In the genomic region with DNA sequence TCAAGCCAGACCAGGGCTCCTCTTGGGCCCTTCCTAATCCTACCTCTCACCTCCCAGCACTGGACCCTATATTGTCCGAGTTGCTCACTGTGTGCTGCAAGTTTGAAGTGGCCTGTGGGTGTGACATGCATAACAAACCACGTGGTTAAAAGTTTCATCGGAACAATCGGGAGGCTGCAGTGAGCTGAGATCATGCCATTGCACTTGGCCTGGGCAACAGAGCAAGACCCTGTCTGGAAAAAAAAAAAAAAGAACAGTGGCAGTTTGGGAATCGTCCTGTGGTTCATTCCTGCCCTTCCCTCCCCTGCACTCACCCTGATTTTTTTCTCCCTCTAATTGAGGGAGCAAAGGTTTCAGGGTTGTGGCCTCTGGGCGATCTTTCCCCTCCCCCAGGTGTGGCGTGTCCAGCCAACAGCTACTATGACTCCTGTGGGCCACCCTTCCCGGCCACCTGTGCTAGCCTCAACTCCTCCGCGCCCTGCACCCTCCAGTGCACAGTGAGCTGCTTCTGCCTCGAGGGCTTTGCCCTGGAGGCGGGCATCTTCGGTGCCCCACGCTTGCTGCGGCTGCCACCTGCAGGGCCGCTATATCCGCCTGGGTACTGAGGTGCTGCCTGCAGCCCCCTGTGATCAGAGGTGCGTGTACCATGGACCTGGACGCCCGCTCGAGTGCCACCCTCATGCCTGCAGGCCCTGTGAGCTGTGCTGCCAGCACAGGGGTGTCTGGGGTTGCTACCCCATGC, we compare ENCODE assay signal across 19 cellular contexts. TPM values are rescaled to one million over a fixed set of nuclear protein-coding genes. Genes with fewer than 3 reads are reported as not detected.
DNase-seq lines count a peak whose midpoint lies in the region; ATAC-seq, FAIRE-seq and TF ChIP-seq lines count a peak whose summit lies in the region.
"Had no signal": no experiment of that assay in that cellular context is flagged by ENCODE, and none has a peak within 500 bp of the region (broad histone marks: within the 10 kb centered on the region; RNA-seq: fewer than 3 reads in every experiment).

No MANE protein-coding gene starts in this region.

- H3K79me1 ChIP-seq in H1 (ENCODE audit: low read depth, low read length), result no peaks in the 10 kb centered on the region

- H3K9ac ChIP-seq in mammary epithelial cell (ENCODE audit: insufficient read depth, low read length), result no peak overlapping the region
- no peak overlapping the region for H3K9ac ChIP-seq in H1 (replicated peaks in 1 of 4; ENCODE audit: extremely low read depth in 1 of 4, low read depth in 3 of 4, low read length in 3 of 4)

- no peaks in the 10 kb centered on the region for H3K36me3 ChIP-seq in mammary epithelial cell (ENCODE audit: insufficient read depth, low read length)
- H3K36me3 ChIP-seq in breast epithelium, result no peaks in the 10 kb centered on the region
- H3K36me3 ChIP-seq in H1 (ENCODE audit: control insufficient read depth in 2 of 4, insufficient read depth in 4 of 4, low read length in 3 of 4), result no peaks in the 10 kb centered on the region
- H3K36me3 ChIP-seq in osteoblast (ENCODE audit: insufficient read depth, low read length), result no peaks in the 10 kb centered on the region

- H3K27ac Mint-ChIP-seq in glutamatergic neuron (ENCODE audit: unreplicated experiment), result no peak overlapping the region

- CTCF ChIA-PET in mammary epithelial cell (lab: Charles Lee; ENCODE audit: low non-redundant PET), result interaction anchor here (0.6 kb wide), 1 partner anchor 16 kb away, joined by 3 read pairs; no protein-coding TSS in a partner anchor
- CTCF ChIA-PET in H1 (lab: Charles Lee; ENCODE audit: partially characterized antibody), result interaction anchor here (0.9 to 3.4 kb wide), 14 partner anchors 8 to 205 kb away, joined by 3 to 19 read pairs (median 6); a partner anchor contains a TSS

- no peaks in the 10 kb centered on the region for H3K27me3 ChIP-seq in mammary epithelial cell (ENCODE audit: insufficient read depth, low read length)
- no peaks in the 10 kb centered on the region for H3K27me3 ChIP-seq in breast epithelium
- no peaks in the 10 kb centered on the region for H3K27me3 ChIP-seq in H1 (replicated peaks in 1 of 4; ENCODE audit: control insufficient read depth in 3 of 4, extremely low read depth in 1 of 4, insufficient read depth in 3 of 4, low read length in 3 of 4)
- no peaks in the 10 kb centered on the region for H3K27me3 ChIP-seq in osteoblast (ENCODE audit: insufficient read depth, low read length)

- H2AFZ ChIP-seq in mammary epithelial cell (ENCODE audit: low read depth, low read length) (no peak overlapping the region), H1 (ENCODE audit: low read length) (no peak overlapping the region), osteoblast (ENCODE audit: low read length) (no peak overlapping the region)

- no peak overlapping the region for H3K14ac ChIP-seq in H1 (ENCODE audit: insufficient read length)

- no peak for FAIRE-seq in H1 (lab: Jason Lieb, UNC)
- FAIRE-seq: GM12878 had no signal

- intact Hi-C loops in mammary epithelial cell (cut with micrococcal nuclease) (no loop called here), breast epithelium (cut with DNase I; ENCODE audit: low total_unique reads) (no loop called here)

- TF ChIP-seq CTCF in mammary epithelial cell (conservative IDR thresholded peaks at IDR 0.05 in 1 of 2, IDR thresholded peaks at IDR 0.05 in 1 of 2; ENCODE audit: extremely low read depth in 1 of 2, insufficient read depth in 1 of 2, low read depth in 1 of 2, low read length in 2 of 2) (no peak), breast epithelium (IDR thresholded peaks at IDR 0.05) (no peak), H1 (IDR thresholded peaks at IDR 0.05; ENCODE audit: control extremely low read depth in 1 of 3, insufficient read depth in 1 of 3, low read depth in 1 of 3, low read length in 3 of 3) (no peak), osteoblast (IDR thresholded peaks at IDR 0.05; ENCODE audit: extremely low read depth, low read depth, low read length) (no peak), glutamatergic neuron (IDR thresholded peaks at IDR 0.05; ENCODE audit: partially characterized antibody, unreplicated experiment) (no peak)

- in situ Hi-C loops in mammary epithelial cell (cut with MboI; ENCODE audit: low sequenced_read_pairs in 2 of 2), result no loop called here

- TF ChIP-seq EP300 in H1 (IDR thresholded peaks at IDR 0.05; ENCODE audit: borderline replicate concordance in 1 of 2, low read depth in 2 of 2, low read length in 2 of 2), result no peak

- H3K4me3 Mint-ChIP-seq in glutamatergic neuron (ENCODE audit: unreplicated experiment), result no peak overlapping the region

- no peak for TF ChIP-seq POLR2A in breast epithelium (IDR thresholded peaks at IDR 0.05)
- no peak for TF ChIP-seq POLR2A in H1 (IDR thresholded peaks at IDR 0.05; ENCODE audit: control extremely low read depth in 1 of 2, low read depth in 2 of 2, low read length in 2 of 2)

- H2BK12ac ChIP-seq in H1 (ENCODE audit: low read depth, low read length), result 0 out of 2 replicates have a peak overlapping the region, but pooled peaks have one; percentile 18

- no peak overlapping the region for H4K5ac ChIP-seq in H1 (ENCODE audit: insufficient read length, low read depth, low read length)

- H3K79me2 ChIP-seq in mammary epithelial cell (ENCODE audit: insufficient read depth, low read length) (no peaks in the 10 kb centered on the region), H1 (ENCODE audit: control insufficient read depth in 1 of 2, insufficient read depth in 2 of 2, low read length in 2 of 2) (no peaks in the 10 kb centered on the region), osteoblast (ENCODE audit: insufficient read depth, low read length) (no peaks in the 10 kb centered on the region)

- no TSS peak for BruUV-seq in mammary epithelial cell (replicated peaks; lab: Mats Ljungman, UMichigan)

- H2AK5ac ChIP-seq in H1 (ENCODE audit: low read depth, low read length), result no peak overlapping the region

- no peak overlapping the region for H2BK5ac ChIP-seq in H1 (ENCODE audit: low read depth, low read length)

- peaks cover 2% of the 10 kb centered on the region for H3K9me3 Mint-ChIP-seq in glutamatergic neuron (ENCODE audit: unreplicated experiment)

- H3K27ac ChIP-seq in mammary epithelial cell (ENCODE audit: insufficient read depth, low read depth, low read length) (no peak overlapping the region), breast epithelium (no peak overlapping the region), H1 (ENCODE audit: low read depth, low read length) (no peak overlapping the region), osteoblast (ENCODE audit: low read depth, low read length) (no peak overlapping the region)
- H3K27ac ChIP-seq: 22Rv1 had no signal

- H3K56ac ChIP-seq in H1 (replicated peaks; ENCODE audit: insufficient read length, low read depth, low read length), result no peak overlapping the region

- H4K91ac ChIP-seq in H1 (replicated peaks; ENCODE audit: insufficient read length, low read length), result no peak overlapping the region

- no peak overlapping the region for H2BK15ac ChIP-seq in H1 (ENCODE audit: low read length)

- H3K4me1 Mint-ChIP-seq in glutamatergic neuron (ENCODE audit: low read depth, unreplicated experiment), result peaks cover 10% of the 10 kb centered on the region

- DNase-seq in mammary epithelial cell (no peak), breast epithelium (ENCODE audit: low spot score in 2 of 2) (no peak), H1 (ENCODE audit: low read depth in 1 of 2, low spot score in 2 of 2) (no peak), osteoblast (ENCODE audit: insufficient read length, low spot score, missing footprints) (peak; percentile 57), iPS-NIHi11 (ENCODE audit: low spot score) (no peak), glutamatergic neuron (no peak)
- DNase-seq: DMS 273 treated with DMSO at 0.1 percent for 48 hours, GDM1, MM.1S, NCI-H1092 treated with DMSO at 0.1 percent for 48 hours, NCI-H1694, NCI-H510A treated with DMSO at 0.1 percent for 48 hours, NCI-H82, SHP77 had no signal

- TF ChIP-seq RAD21 in H1 (IDR thresholded peaks at IDR 0.05 in 1 of 2, conservative IDR thresholded peaks at IDR 0.05 in 1 of 2; ENCODE audit: low read depth in 2 of 2, low read length in 2 of 2), result no peak

- H3K4me1 ChIP-seq in mammary epithelial cell (ENCODE audit: insufficient read depth, low read length) (peaks cover 32% of the 10 kb centered on the region), breast epithelium (no peaks in the 10 kb centered on the region), H1 (replicated peaks in 1 of 4; ENCODE audit: control insufficient read depth in 3 of 4, insufficient read depth in 4 of 4, low read length in 3 of 4) (peaks cover 0 to 3% (median 1%) of the 10 kb centered on the region in 4 experiments; a peak in 3 of 7 replicates), osteoblast (ENCODE audit: insufficient read depth, low read length) (no peaks in the 10 kb centered on the region)

- WGBS in mammary epithelial cell (ENCODE audit: low coverage, missing lambda C conversion rate), result 79% methylated on average over 20 of the region's 21 CpGs
- WGBS in H1 (ENCODE audit: extremely low coverage in 1 of 2, insufficient coverage in 1 of 2, insufficient read length in 1 of 2, insufficient replicate concordance in 2 of 2, low coverage in 1 of 2, low lambda C conversion rate in 2 of 2, missing lambda C conversion rate in 1 of 2), 2 experiments, result 90% methylated on average over 21 of the region's 21 CpGs; no CpG with 5 or more reads in 1 of the 2 experiments

- 0 out of 2 replicates have a peak overlapping the region, but pooled peaks have one; percentile 7 for H3K18ac ChIP-seq in H1 (ENCODE audit: extremely low read depth, low read length)

- H2BK120ac ChIP-seq in H1 (replicated peaks; ENCODE audit: low read depth, low read length), result no peak overlapping the region

- peaks cover 6% of the 10 kb centered on the region for H3K27me3 Mint-ChIP-seq in glutamatergic neuron (ENCODE audit: unreplicated experiment)

- peak overlapping the region; percentile 57 for H3K4me2 ChIP-seq in mammary epithelial cell (ENCODE audit: insufficient read depth, low read depth, low read length)
- no peak overlapping the region for H3K4me2 ChIP-seq in H1 (ENCODE audit: insufficient read depth in 1 of 2, low read depth in 2 of 2, low read length in 2 of 2)
- no peak overlapping the region for H3K4me2 ChIP-seq in osteoblast (ENCODE audit: insufficient read depth, low read length)

- dilution Hi-C loops in mammary epithelial cell (cut with HindIII; ENCODE audit: low sequenced_read_pairs), result loop anchor here (5.0 kb wide), 5 partner anchors 38 to 123 kb away; a partner anchor contains a TSS

- no peaks in the 10 kb centered on the region for H3K9me3 ChIP-seq in mammary epithelial cell (replicated peaks; ENCODE audit: insufficient read depth, low read length)
- H3K9me3 ChIP-seq in breast epithelium, result no peaks in the 10 kb centered on the region
- H3K9me3 ChIP-seq in H1 (ENCODE audit: insufficient read depth in 2 of 2, low read depth in 1 of 2, low read length in 1 of 2), result no peaks in the 10 kb centered on the region
- no peaks in the 10 kb centered on the region for H3K9me3 ChIP-seq in osteoblast (ENCODE audit: low read depth, low read length)

- H3K23ac ChIP-seq in H1 (ENCODE audit: insufficient read length), result no peak overlapping the region

- H4K20me1 ChIP-seq in mammary epithelial cell (ENCODE audit: insufficient read depth, low read length) (no peaks in the 10 kb centered on the region), H1 (replicated peaks in 1 of 2; ENCODE audit: control insufficient read depth in 1 of 2, insufficient read depth in 2 of 2, low read length in 2 of 2) (no peaks in the 10 kb centered on the region), osteoblast (ENCODE audit: insufficient read depth, low read length) (no peaks in the 10 kb centered on the region)

- peak overlapping the region; percentile 4; the same call in 1 of the 2 replicates for H4K8ac ChIP-seq in H1 (ENCODE audit: extremely low read depth, insufficient read depth, low read length)

- no peak overlapping the region for H2BK20ac ChIP-seq in H1 (ENCODE audit: low read length)

- POLR2A ChIA-PET in H1 (lab: Charles Lee; ENCODE audit: partially characterized antibody), result interaction anchor here (1.1 to 1.4 kb wide), 5 partner anchors 13 to 44 kb away, joined by 3 to 4 read pairs (median 4); no protein-coding TSS in a partner anchor

- H3K36me3 Mint-ChIP-seq in glutamatergic neuron (ENCODE audit: unreplicated experiment), result no peaks in the 10 kb centered on the region

- H3K4me3 ChIP-seq in mammary epithelial cell (replicated peaks in 1 of 3; ENCODE audit: insufficient read depth in 1 of 3, low read depth in 2 of 3, low read length in 3 of 3) (no peak overlapping the region), breast epithelium (no peak overlapping the region), H1 (ENCODE audit: extremely low read depth in 1 of 4, insufficient read depth in 2 of 4, low read depth in 3 of 4, low read length in 4 of 4) (no peak overlapping the region), osteoblast (ENCODE audit: insufficient read depth, low read length) (no peak overlapping the region)
- H3K4me3 ChIP-seq: GM12878 had no signal

- ATAC-seq in GM21515 (IDR thresholded peaks at IDR 0.05; ENCODE audit: unreplicated experiment) (no peak), GM18873 (IDR thresholded peaks at IDR 0.05; ENCODE audit: low FRiP score, unreplicated experiment) (no peak)
- ATAC-seq: GM12878 had no signal

- H3K4ac ChIP-seq in H1 (replicated peaks; ENCODE audit: insufficient read length, low read depth, low read length), result no peak overlapping the region

- no peaks in the 10 kb centered on the region; the same call in 1 of the 2 replicates for H3K23me2 ChIP-seq in H1 (ENCODE audit: low read depth, low read length)

RNA-seq across cellular contexts. Expression of a gene that starts 16.3 kb away (rescaled TPM):
- 100 to 1,000 TPM; 344 to 808 TPM for total RNA-seq in mammary epithelial cell
- polyA plus RNA-seq in mammary epithelial cell, result 901 TPM
- polyA minus RNA-seq in mammary epithelial cell, result 137 TPM
- total RNA-seq in breast epithelium, result 100 to 1,000 TPM in 2 of 3 donors, not detected in 1; 135 to 318 TPM
- total RNA-seq in H1 (2021; fragmentation: NEBNext Ultra II Directional; extraction: Animal tissue kit (Norgen Biotek cat#: 25700)), result 0.86 TPM in 1 of 2 replicates, not detected in the other
- polyA plus RNA-seq in H1 (2011; rRNA removed), result 0.09 and 0.33 TPM in 2 replicates
- 0.22 TPM for polyA plus RNA-seq in H1 (2011; cell fraction: cytosol; rRNA removed)
- 0.66 TPM for polyA plus RNA-seq in H1 (2011; cell fraction: nucleus; rRNA removed)
- 0.41 to 0.76 TPM (median 0.57 TPM) in 3 of 4 replicates, not detected in the other for polyA plus RNA-seq in H1 (2012, experiment 1 of 2)
- not detected for polyA plus RNA-seq in H1 (2012, experiment 2 of 2)
- 0.10 TPM for polyA plus RNA-seq in H1 (2013, experiment 1 of 2)
- 0.37 TPM for polyA plus RNA-seq in H1 (2013, experiment 2 of 2)
- 1.5 TPM in 1 of 2 replicates, not detected in the other for polyA minus RNA-seq in H1 (2011; rRNA and poly(A)+ RNA removed)
- not detected for polyA minus RNA-seq in H1 (2011; cell fraction: cytosol; rRNA and poly(A)+ RNA removed)
- polyA minus RNA-seq in H1 (2011; cell fraction: nucleus; rRNA and poly(A)+ RNA removed), result not detected
- not detected in 2 replicates for total RNA-seq in osteoblast
- total RNA-seq in glutamatergic neuron (ENCODE audit: unreplicated experiment), result not detected
- total RNA-seq: H4 had no signal

RNA-seq across cellular contexts. Expression of a gene that starts 35.5 kb away (rescaled TPM):
- total RNA-seq in mammary epithelial cell (under 1 TPM; 0.17 to 0.42 TPM), breast epithelium (10 to 100 TPM in 1 of 3 donors, 1 to 10 TPM in 2; 4.3 to 37.8 (median 5.3) TPM), osteoblast (0.59 and 0.72 TPM in 2 replicates), glutamatergic neuron (ENCODE audit: unreplicated experiment) (14.4 TPM)
- polyA plus RNA-seq in mammary epithelial cell (0.16 TPM), H1 (2011; rRNA removed) (8.2 and 9.4 TPM in 2 replicates)
- polyA minus RNA-seq in mammary epithelial cell, result 0.21 TPM
- total RNA-seq in H1 (2021; fragmentation: NEBNext Ultra II Directional; extraction: Animal tissue kit (Norgen Biotek cat#: 25700)), result 2.0 and 2.9 TPM in 2 replicates
- polyA plus RNA-seq in H1 (2011; cell fraction: cytosol; rRNA removed), result 9.4 TPM
- polyA plus RNA-seq in H1 (2011; cell fraction: nucleus; rRNA removed), result 32.9 TPM
- 5.6 to 9.8 TPM (median 8.1 TPM) in 4 replicates for polyA plus RNA-seq in H1 (2012, experiment 1 of 2)
- 2.6 TPM for polyA plus RNA-seq in H1 (2012, experiment 2 of 2)
- polyA plus RNA-seq in H1 (2013, experiment 1 of 2), result 2.1 TPM
- polyA plus RNA-seq in H1 (2013, experiment 2 of 2), result 2.1 TPM
- 0.88 and 2.1 TPM in 2 replicates for polyA minus RNA-seq in H1 (2011; rRNA and poly(A)+ RNA removed)
- polyA minus RNA-seq in H1 (2011; cell fraction: cytosol; rRNA and poly(A)+ RNA removed), result 0.66 TPM
- polyA minus RNA-seq in H1 (2011; cell fraction: nucleus; rRNA and poly(A)+ RNA removed), result 4.2 TPM
- total RNA-seq: GM12878, H4 had no signal

RNA-seq across cellular contexts. Expression of a gene that starts 39.3 kb away (rescaled TPM):
- total RNA-seq in mammary epithelial cell, result 1 to 10 TPM in 1 of 2 donors, not detected in 1; 1.9 TPM
- 0.17 TPM for polyA plus RNA-seq in mammary epithelial cell
- not detected for polyA minus RNA-seq in mammary epithelial cell
- 10 to 100 TPM; 15.5 to 75.5 (median 34.7) TPM for total RNA-seq in breast epithelium
- 8.1 and 10.3 TPM in 2 replicates for total RNA-seq in H1 (2021; fragmentation: NEBNext Ultra II Directional; extraction: Animal tissue kit (Norgen Biotek cat#: 25700))
- polyA plus RNA-seq in H1 (2011; rRNA removed), result 1.6 and 3.3 TPM in 2 replicates
- 2.7 TPM for polyA plus RNA-seq in H1 (2011; cell fraction: cytosol; rRNA removed)
- polyA plus RNA-seq in H1 (2011; cell fraction: nucleus; rRNA removed), result 6.7 TPM
- 7.4 to 19.9 TPM (median 15.6 TPM) in 4 replicates for polyA plus RNA-seq in H1 (2012, experiment 1 of 2)
- polyA plus RNA-seq in H1 (2012, experiment 2 of 2), result 4.1 TPM
- polyA plus RNA-seq in H1 (2013, experiment 1 of 2), result 10.4 TPM
- polyA plus RNA-seq in H1 (2013, experiment 2 of 2), result 10.3 TPM
- 0.49 and 0.69 TPM in 2 replicates for polyA minus RNA-seq in H1 (2011; rRNA and poly(A)+ RNA removed)
- polyA minus RNA-seq in H1 (2011; cell fraction: cytosol; rRNA and poly(A)+ RNA removed), result 2.1 TPM
- 4.1 TPM for polyA minus RNA-seq in H1 (2011; cell fraction: nucleus; rRNA and poly(A)+ RNA removed)
- total RNA-seq in osteoblast, result not detected in 2 replicates
- total RNA-seq in glutamatergic neuron (ENCODE audit: unreplicated experiment), result not detected
- total RNA-seq: H4 had no signal

RNA-seq across cellular contexts. Expression of a gene that starts 43.7 kb away (rescaled TPM):
- 1 to 10 TPM in 1 of 2 donors, not detected in 1; 1.1 TPM for total RNA-seq in mammary epithelial cell
- 0.67 TPM for polyA plus RNA-seq in mammary epithelial cell
- not detected for polyA minus RNA-seq in mammary epithelial cell
- not detected for total RNA-seq in breast epithelium
- total RNA-seq in H1 (2021; fragmentation: NEBNext Ultra II Directional; extraction: Animal tissue kit (Norgen Biotek cat#: 25700)), result 14.3 and 15.4 TPM in 2 replicates
- polyA plus RNA-seq in H1 (2011; rRNA removed), result 12.1 and 17.5 TPM in 2 replicates
- 9.0 TPM for polyA plus RNA-seq in H1 (2011; cell fraction: cytosol; rRNA removed)
- 18.6 TPM for polyA plus RNA-seq in H1 (2011; cell fraction: nucleus; rRNA removed)
- 20.2 to 24.4 TPM (median 21.9 TPM) in 4 replicates for polyA plus RNA-seq in H1 (2012, experiment 1 of 2)
- 20.8 TPM for polyA plus RNA-seq in H1 (2012, experiment 2 of 2)
- polyA plus RNA-seq in H1 (2013, experiment 1 of 2), result 22.7 TPM
- polyA plus RNA-seq in H1 (2013, experiment 2 of 2), result 23.8 TPM
- 2.2 and 3.6 TPM in 2 replicates for polyA minus RNA-seq in H1 (2011; rRNA and poly(A)+ RNA removed)
- polyA minus RNA-seq in H1 (2011; cell fraction: cytosol; rRNA and poly(A)+ RNA removed), result 1.5 TPM
- polyA minus RNA-seq in H1 (2011; cell fraction: nucleus; rRNA and poly(A)+ RNA removed), result 3.2 TPM
- total RNA-seq in osteoblast, result not detected in 2 replicates
- total RNA-seq in glutamatergic neuron (ENCODE audit: unreplicated experiment), result 22.3 TPM

RNA-seq across cellular contexts. Expression of a gene that starts 55.2 kb away (rescaled TPM):
- total RNA-seq in mammary epithelial cell (100 to 1,000 TPM in 1 of 2 donors, 10 to 100 TPM in 1; 23.5 to 349 TPM), breast epithelium (10 to 100 TPM; 52.4 to 56.7 (median 56.2) TPM), osteoblast (29.0 and 32.4 TPM in 2 replicates), glutamatergic neuron (ENCODE audit: unreplicated experiment) (5.3 TPM)
- polyA plus RNA-seq in mammary epithelial cell (390 TPM), H1 (2011; rRNA removed) (167 and 191 TPM in 2 replicates)
- polyA minus RNA-seq in mammary epithelial cell, result 448 TPM
- total RNA-seq in H1 (2021; fragmentation: NEBNext Ultra II Directional; extraction: Animal tissue kit (Norgen Biotek cat#: 25700)), result 99.0 and 104 TPM in 2 replicates
- polyA plus RNA-seq in H1 (2011; cell fraction: cytosol; rRNA removed), result 117 TPM
- 131 TPM for polyA plus RNA-seq in H1 (2011; cell fraction: nucleus; rRNA removed)
- 113 to 185 TPM (median 177 TPM) in 4 replicates for polyA plus RNA-seq in H1 (2012, experiment 1 of 2)
- polyA plus RNA-seq in H1 (2012, experiment 2 of 2), result 175 TPM
- 277 TPM for polyA plus RNA-seq in H1 (2013, experiment 1 of 2)
- 347 TPM for polyA plus RNA-seq in H1 (2013, experiment 2 of 2)
- 89.3 and 107 TPM in 2 replicates for polyA minus RNA-seq in H1 (2011; rRNA and poly(A)+ RNA removed)
- 89.5 TPM for polyA minus RNA-seq in H1 (2011; cell fraction: cytosol; rRNA and poly(A)+ RNA removed)
- 51.4 TPM for polyA minus RNA-seq in H1 (2011; cell fraction: nucleus; rRNA and poly(A)+ RNA removed)
